In genomic region chr14:50726372-50727107, GRCh38 we compare ENCODE assay signal across 12 cellular contexts. TPM values are rescaled to one million over a fixed set of nuclear protein-coding genes. Genes with fewer than 3 reads are reported as not detected.
DNase-seq lines count a peak whose midpoint lies in the region; FAIRE-seq and TF ChIP-seq lines count a peak whose summit lies in the region.
"Had no signal": no experiment of that assay in that cellular context is flagged by ENCODE, and none has a peak within 500 bp of the region (broad histone marks: within the 10 kb centered on the region; RNA-seq: fewer than 3 reads in every experiment).

No MANE protein-coding gene starts in this region.

- intact Hi-C loops in activated CD4-positive, alpha-beta memory T cell treated with anti-CD3 and anti-CD28 coated beads for 36 hours (cut with micrococcal nuclease), result loop anchor here (1.0 to 5.0 kb wide), 9 partner anchors 11 to 405 kb away; no protein-coding TSS in a partner anchor

- FAIRE-seq in GM12891 (lab: Jason Lieb, UNC), result peak; percentile 43

- DNase-seq in AG08395 (ENCODE audit: low spot score) (peak; percentile 88), GM12891 (ENCODE audit: insufficient read length, low spot score) (no peak), fibroblast of the aortic adventitia (ENCODE audit: low read depth) (peak; percentile 82), GM19240 (ENCODE audit: insufficient read length, low spot score) (no peak), right atrium auricular region (ENCODE audit: low spot score) (no peak), SW 1271 (lab: John Stamatoyannopoulos, UW) (no peak), NCI-H1694 treated with DMSO at 0.1 percent for 48 hours (lab: John Stamatoyannopoulos, UW) (no peak)
- peak; percentile 24 for DNase-seq in activated CD4-positive, alpha-beta memory T cell treated with anti-CD3 and anti-CD28 coated beads for 36 hours
- DNase-seq: DMS53, naive B cell, NCI-H1930, SHP77 treated with DMSO at 0.1 percent for 48 hours had no signal

- H3K36me3 ChIP-seq in right atrium auricular region, result peaks cover 81% of the 10 kb centered on the region

- CTCF ChIA-PET in activated CD4-positive, alpha-beta memory T cell treated with anti-CD3 and anti-CD28 coated beads for 36 hours (lab: Charles Lee), result interaction anchor here (1.2 to 2.9 kb wide), 9 partner anchors 11 to 143 kb away, joined by 3 to 16 read pairs (median 4); no protein-coding TSS in a partner anchor

- peak overlapping the region; percentile 45 for H3K4me3 Mint-ChIP-seq in activated CD4-positive, alpha-beta memory T cell treated with anti-CD3 and anti-CD28 coated beads for 36 hours
- H3K4me3 Mint-ChIP-seq: naive B cell had no signal

- TF ChIP-seq POLR2A in GM12891 (IDR thresholded peaks at IDR 0.05; ENCODE audit: low read depth, low read length), result no peak

- POLR2A ChIA-PET in activated CD4-positive, alpha-beta memory T cell treated with anti-CD3 and anti-CD28 coated beads for 36 hours (lab: Charles Lee), result interaction anchor here (0.6 to 2.8 kb wide), 6 partner anchors 10 to 103 kb away, joined by 3 to 20 read pairs (median 7); partner anchors contain the start of gene SAV1

- peaks cover 12% of the 10 kb centered on the region for H3K9me3 Mint-ChIP-seq in activated CD4-positive, alpha-beta memory T cell treated with anti-CD3 and anti-CD28 coated beads for 36 hours

- TF ChIP-seq CTCF in fibroblast of the aortic adventitia (IDR thresholded peaks at IDR 0.05; ENCODE audit: insufficient read depth, low read length) (no peak), right atrium auricular region (IDR thresholded peaks at IDR 0.05) (no peak)

- no peak overlapping the region for H3K4me3 ChIP-seq in fibroblast of the aortic adventitia (ENCODE audit: low read depth, low read length)
- no peak overlapping the region for H3K4me3 ChIP-seq in right atrium auricular region

- H3K4me1 Mint-ChIP-seq in activated CD4-positive, alpha-beta memory T cell treated with anti-CD3 and anti-CD28 coated beads for 36 hours (ENCODE audit: low read depth), result peaks cover 33% of the 10 kb centered on the region

- no peak overlapping the region for H3K27ac ChIP-seq in right atrium auricular region

- no peaks in the 10 kb centered on the region for H3K9me3 ChIP-seq in right atrium auricular region

- H3K27me3 ChIP-seq in right atrium auricular region, result no peaks in the 10 kb centered on the region

- no peaks in the 10 kb centered on the region for H3K4me1 ChIP-seq in right atrium auricular region

- H3K27me3 Mint-ChIP-seq in activated CD4-positive, alpha-beta memory T cell treated with anti-CD3 and anti-CD28 coated beads for 36 hours, result no peaks in the 10 kb centered on the region
- H3K27me3 Mint-ChIP-seq: naive B cell had no signal

- H3K36me3 Mint-ChIP-seq in activated CD4-positive, alpha-beta memory T cell treated with anti-CD3 and anti-CD28 coated beads for 36 hours, result peaks cover 68% of the 10 kb centered on the region

- peak overlapping the region; percentile 94 for H3K27ac Mint-ChIP-seq in activated CD4-positive, alpha-beta memory T cell treated with anti-CD3 and anti-CD28 coated beads for 36 hours

TF ChIP-seq in GM12891, 5 proteins besides CTCF, POLR2A, EP300 and RAD21:
- TF ChIP-seq SPI1 (IDR thresholded peaks at IDR 0.05; ENCODE audit: low read depth, low read length), result no peak
- TF ChIP-seq POLR2AphosphoS5 (IDR thresholded peaks at IDR 0.05; ENCODE audit: low read depth, low read length), result no peak
- TF ChIP-seq POU2F2 (IDR thresholded peaks at IDR 0.05; ENCODE audit: low read depth, low read length), result no peak; the same call in 1 of the 2 replicates
- no peak for TF ChIP-seq PAX5 (IDR thresholded peaks at IDR 0.05; ENCODE audit: insufficient read depth, low read length, severe bottlenecking)
- TF ChIP-seq TAF1 (IDR thresholded peaks at IDR 0.05; ENCODE audit: low read depth, low read length), result no peak

RNA-seq across cellular contexts. Expression of gene SAV1, which starts 58.4 kb away (rescaled TPM):
- polyA plus RNA-seq in GM12891 (2012; ENCODE audit: low read depth, missing spikeins), result 13.0 TPM
- total RNA-seq in activated CD4-positive, alpha-beta memory T cell treated with anti-CD3 and anti-CD28 coated beads for 36 hours, result 10 to 100 TPM; 13.4 to 13.5 TPM
- 32.4 and 42.2 TPM in 2 replicates for total RNA-seq in fibroblast of the aortic adventitia (ENCODE audit: low replicate concordance)
- 10 to 100 TPM; 25.4 to 29.7 TPM for total RNA-seq in right atrium auricular region

Comparison
In these comparisons a context has a peak if more than half of its experiments do, and no peak if none do; other contexts are left out.
1. DNase-seq: peak in AG08395 (single experiment), activated CD4-positive, alpha-beta memory T cell treated with anti-CD3 and anti-CD28 coated beads for 36 hours (single experiment) and fibroblast of the aortic adventitia (single experiment); none in GM12891 (single experiment), GM19240 (single experiment), right atrium auricular region (single experiment), SW 1271 (0 of 2) and NCI-H1694 treated with DMSO at 0.1 percent for 48 hours (single experiment).